1 cellular context compared by ENCODE assay signal in genomic region chr5:79021753-79022152, GRCh38.
TF ChIP-seq lines count a peak whose summit lies in the region.

No MANE protein-coding gene starts in this region.

TF ChIP-seq in WTC11, 78 proteins besides CTCF, POLR2A, EP300 and RAD21 (continued from another document):
- no peak for TF ChIP-seq AFF4 (CRISPR knock-in tag; IDR thresholded peaks at IDR 0.05; ENCODE audit: borderline replicate concordance)
- TF ChIP-seq CREM (CRISPR knock-in tag; IDR thresholded peaks at IDR 0.05) = no peak
- no peak for TF ChIP-seq ZNF232 (CRISPR knock-in tag; IDR thresholded peaks at IDR 0.05)
- no peak for TF ChIP-seq MXD4 (CRISPR knock-in tag; IDR thresholded peaks at IDR 0.05; ENCODE audit: borderline replicate concordance)
- no peak for TF ChIP-seq ZMAT4 (CRISPR knock-in tag; IDR thresholded peaks at IDR 0.05)
